ENCODE assay signal across 10 cellular contexts in genomic region chr5:59755476-59755875, GRCh38.
"Had no signal": no experiment of that assay in that cellular context is flagged by ENCODE, and none has a peak within 500 bp of the region (broad histone marks: within the 10 kb centered on the region; RNA-seq: fewer than 3 reads in every experiment).

No MANE protein-coding gene starts in this region.

- H3K4me3 ChIP-seq: GM23248, K562 had no signal

- H3K27ac ChIP-seq: GM23248, HL-60 had no signal

- H3K27ac Mint-ChIP-seq: HFFc6 had no signal

- H3K4me3 Mint-ChIP-seq: HFFc6 had no signal

- ATAC-seq: K562 had no signal

- DNase-seq: GM23248, GOT3, H7, HCEC 1CT, HFFc6, IMR-90, KG1 had no signal

- H3K9ac ChIP-seq: GM23248 had no signal

- FAIRE-seq: HTR-8/SVneo, K562 had no signal

- H3K9me3 Mint-ChIP-seq: HFFc6 had no signal
